10 cellular contexts compared by ENCODE assay signal in genomic region chr19:18684642-18684993, GRCh38. TPM values are rescaled to one million over a fixed set of nuclear protein-coding genes. Genes with fewer than 3 reads are reported as not detected.
A peak's percentile ranks its signal among the peaks of the same experiment; 100 is the strongest.
DNase-seq lines count a peak whose midpoint lies in the region; ATAC-seq and TF ChIP-seq lines count a peak whose summit lies in the region.
"Had no signal": no experiment of that assay in that cellular context is flagged by ENCODE, and none has a peak within 500 bp of the region (broad histone marks: within the 10 kb centered on the region; RNA-seq: fewer than 3 reads in every experiment).

No MANE protein-coding gene starts in this region.

- no peak for TF ChIP-seq POLR2A in sigmoid colon (IDR thresholded peaks at IDR 0.05)

- H3K4me1 ChIP-seq in DOHH2 (ENCODE audit: control insufficient read depth, low read length) (peaks cover 21% of the 10 kb centered on the region), OCI-LY3 (ENCODE audit: low read length) (peaks cover 10% of the 10 kb centered on the region), sigmoid colon (peaks cover 0 to 21% (median 16%) of the 10 kb centered on the region in 4 donors)

- no peaks in the 10 kb centered on the region for H3F3A ChIP-seq in DOHH2 (ENCODE audit: control insufficient read depth, insufficient read depth)

- no peak overlapping the region for H3K9ac ChIP-seq in OCI-LY3 (ENCODE audit: low read length)

- H3K79me2 ChIP-seq in DOHH2 (ENCODE audit: control insufficient read depth, low read length) (peaks cover 32% of the 10 kb centered on the region), OCI-LY3 (ENCODE audit: low read length) (peaks cover 25% of the 10 kb centered on the region)

- no peaks in the 10 kb centered on the region for H3K27me3 ChIP-seq in DOHH2 (ENCODE audit: control insufficient read depth, low read length)
- H3K27me3 ChIP-seq in OCI-LY3 (ENCODE audit: low read depth, low read length), result no peaks in the 10 kb centered on the region
- H3K27me3 ChIP-seq in sigmoid colon, result no peaks in the 10 kb centered on the region
- H3K27me3 ChIP-seq: ascending aorta had no signal

- peak overlapping the region; percentile 89; the same call in 1 of the 2 replicates for H3K4me3 ChIP-seq in DOHH2 (ENCODE audit: low read length)
- H3K4me3 ChIP-seq in OCI-LY3 (ENCODE audit: low read length), result peak overlapping the region; percentile 92; the same call in 1 of the 2 replicates
- peak overlapping the region in 1 of 4 donors; percentile 57 for H3K4me3 ChIP-seq in sigmoid colon

- intact Hi-C loops in sigmoid colon (cut with DNase I), result loop anchor here (5.0 kb wide), 2 partner anchors 97 to 508 kb away; partner anchors contain the start of genes BORCS8, REX1BD and RFXANK

- DNase-seq in sigmoid colon (no peak), cortex of kidney (lab: John Stamatoyannopoulos, UW) (no peak), NCI-H187 (lab: John Stamatoyannopoulos, UW) (no peak), mesenteric fat pad (ENCODE audit: low spot score) (no peak), inferior parietal cortex (ENCODE audit: extremely low spot score) (no peak)
- DNase-seq: NCI-H1105 had no signal

- TF ChIP-seq EP300 in sigmoid colon (IDR thresholded peaks at IDR 0.05), result no peak

- H2AFZ ChIP-seq in OCI-LY3 (ENCODE audit: low read depth, low read length), result no peak overlapping the region

- H3K9me3 ChIP-seq in DOHH2 (ENCODE audit: control insufficient read depth, insufficient read depth, low read length) (no peaks in the 10 kb centered on the region), OCI-LY3 (ENCODE audit: insufficient read depth, low read length) (no peaks in the 10 kb centered on the region), sigmoid colon (no peaks in the 10 kb centered on the region)
- H3K9me3 ChIP-seq: ascending aorta had no signal

- no peaks in the 10 kb centered on the region for H3K36me3 ChIP-seq in DOHH2 (ENCODE audit: control insufficient read depth, low read length)
- H3K36me3 ChIP-seq in OCI-LY3 (replicated peaks; ENCODE audit: low read depth, low read length), result no peaks in the 10 kb centered on the region
- H3K36me3 ChIP-seq in sigmoid colon, result no peaks in the 10 kb centered on the region
- H3K36me3 ChIP-seq: ascending aorta had no signal

- TF ChIP-seq CTCF in DOHH2 (IDR thresholded peaks at IDR 0.05; ENCODE audit: low read depth, low read length, poor library complexity, severe bottlenecking) (no peak), OCI-LY3 (IDR thresholded peaks at IDR 0.05; ENCODE audit: low read depth, low read length) (no peak), sigmoid colon (IDR thresholded peaks at IDR 0.05) (no peak)

- H4K20me1 ChIP-seq in DOHH2 (ENCODE audit: control insufficient read depth, insufficient read depth, low read depth, low read length), result 0 out of 2 replicates have a peak, but pooled peaks cover 3% of the 10 kb centered on the region
- peaks cover 9% of the 10 kb centered on the region; the same call in 1 of the 2 replicates for H4K20me1 ChIP-seq in OCI-LY3 (ENCODE audit: insufficient read depth, low read length)

- peak overlapping the region; percentile 95 for H3K4me2 ChIP-seq in DOHH2 (ENCODE audit: low read length)
- peak overlapping the region; percentile 78 for H3K4me2 ChIP-seq in OCI-LY3 (ENCODE audit: low read length)

- no peaks in the 10 kb centered on the region for H3K9me2 ChIP-seq in DOHH2 (replicated peaks; ENCODE audit: control insufficient read depth, low read length)

- H3K27ac ChIP-seq in DOHH2 (ENCODE audit: low read depth, low read length) (no peak overlapping the region), OCI-LY3 (ENCODE audit: low read length) (no peak overlapping the region), sigmoid colon (peak overlapping the region in 3 of 4 donors; percentile 83 to 87 (median 84))

- 80 to 89% methylated on average over 3 of the region's 3 CpGs for WGBS in sigmoid colon, 2 donors

- ATAC-seq in esophagus mucosa, result peak; percentile 13

RNA-seq across cellular contexts. Expression of gene CRTC1, which starts 1.1 kb away (rescaled TPM):
- total RNA-seq in esophagus mucosa (4.0 TPM), sigmoid colon (1 to 10 TPM; 2.5 to 7.2 (median 4.6) TPM), mesenteric fat pad (13.9 TPM)
- polyA plus RNA-seq in sigmoid colon, result 1 to 10 TPM; 2.8 to 8.9 (median 3.6) TPM

RNA-seq across cellular contexts. Expression of gene KLHL26, which starts 47.8 kb away (rescaled TPM):
- total RNA-seq in esophagus mucosa, result 5.6 TPM
- total RNA-seq in sigmoid colon, result 1 to 10 TPM; 3.8 to 8.3 (median 5.9) TPM
- 1 to 10 TPM; 1.6 to 4.8 (median 1.8) TPM for polyA plus RNA-seq in sigmoid colon
- total RNA-seq in mesenteric fat pad, result 17.1 TPM

Comparison
In these comparisons a context has a peak if more than half of its experiments do, and no peak if none do; other contexts are left out.
1. H3K27ac ChIP-seq: peak in sigmoid colon (3 of 4); none in DOHH2 (single experiment) and OCI-LY3 (single experiment).